Comparison of ENCODE assay signal across 9 cellular contexts in genomic region chr1:65524931-65525296, GRCh38.
A peak's percentile ranks its signal among the peaks of the same experiment; 100 is the strongest.
DNase-seq lines count a peak whose midpoint lies in the region; ATAC-seq and TF ChIP-seq lines count a peak whose summit lies in the region.
"Had no signal": no experiment of that assay in that cellular context is flagged by ENCODE, and none has a peak within 500 bp of the region (broad histone marks: within the 10 kb centered on the region; RNA-seq: fewer than 3 reads in every experiment).

No MANE protein-coding gene starts in this region.

- H3K9me3 Mint-ChIP-seq in chondrocyte (ENCODE audit: low read depth), result no peaks in the 10 kb centered on the region
- no peaks in the 10 kb centered on the region for H3K9me3 Mint-ChIP-seq in T-helper 2 cell treated with Interferon-gamma antibody and Interleukin-4, amounts not matched to agents 5 μg/mL and 100 μg/mL, for 36 hours

- peak overlapping the region; percentile 55 for H3K4me3 Mint-ChIP-seq in chondrocyte (ENCODE audit: unreplicated experiment)
- no peak overlapping the region for H3K4me3 Mint-ChIP-seq in T-helper 2 cell treated with Interferon-gamma antibody and Interleukin-4, amounts not matched to agents 5 μg/mL and 100 μg/mL, for 36 hours

- H3K27me3 Mint-ChIP-seq in chondrocyte (ENCODE audit: low read depth), result peaks cover 8% of the 10 kb centered on the region
- H3K27me3 Mint-ChIP-seq in T-helper 2 cell treated with Interferon-gamma antibody and Interleukin-4, amounts not matched to agents 5 μg/mL and 100 μg/mL, for 36 hours (ENCODE audit: low read depth), result peaks cover 41% of the 10 kb centered on the region

- intact Hi-C loops in lower leg skin (cut with DNase I; ENCODE audit: low total_unique reads), result no loop called here

- H3K36me3 ChIP-seq in subcutaneous abdominal adipose tissue (ENCODE audit: control insufficient read depth in 5 of 5, insufficient read depth in 5 of 5, low read length in 5 of 5), result no peaks in the 10 kb centered on the region

- no peak for TF ChIP-seq POLR2A in lower leg skin (IDR thresholded peaks at IDR 0.05)

- no peaks in the 10 kb centered on the region for H3K9me3 ChIP-seq in subcutaneous abdominal adipose tissue (ENCODE audit: control insufficient read depth in 5 of 5, low read length in 5 of 5)

- DNase-seq in NCI-H82 (lab: John Stamatoyannopoulos, UW) (peak; percentile 23), NCI-H82 treated with DMSO at 0.1 percent for 48 hours (lab: John Stamatoyannopoulos, UW; ENCODE audit: unreplicated experiment) (no peak), chondrocyte (ENCODE audit: low spot score) (no peak), lower leg skin (ENCODE audit: low spot score in 2 of 2) (no peak), islet precursor cell (no peak)
- no peak for DNase-seq in T-helper 2 cell treated with Interferon-gamma antibody and Interleukin-4, amounts not matched to agents 5 μg/mL and 100 μg/mL, for 36 hours (ENCODE audit: low spot score)
- DNase-seq: activated CD8-positive, alpha-beta memory T cell treated with anti-CD3 and anti-CD28 coated beads, Interleukin-2, amount 50 U/mL, for 48 hours had no signal

- no peak for ATAC-seq in HG03469 (IDR thresholded peaks at IDR 0.05; ENCODE audit: unreplicated experiment)

- H3K36me3 Mint-ChIP-seq in chondrocyte (ENCODE audit: low read depth), result no peaks in the 10 kb centered on the region
- H3K36me3 Mint-ChIP-seq in T-helper 2 cell treated with Interferon-gamma antibody and Interleukin-4, amounts not matched to agents 5 μg/mL and 100 μg/mL, for 36 hours (ENCODE audit: low read depth), result no peaks in the 10 kb centered on the region

- H3K27me3 ChIP-seq in subcutaneous abdominal adipose tissue (ENCODE audit: control insufficient read depth in 5 of 5, insufficient read depth in 4 of 5, low read length in 5 of 5), result peaks cover 0 to 7% (median 0%) of the 10 kb centered on the region in 5 donors

- TF ChIP-seq CTCF in chondrocyte (IDR thresholded peaks at IDR 0.05) (no peak), lower leg skin (IDR thresholded peaks at IDR 0.05) (no peak)

- H3K27ac ChIP-seq in subcutaneous abdominal adipose tissue (ENCODE audit: low read depth, low read length), result no peak overlapping the region

- H3K27ac Mint-ChIP-seq in chondrocyte (ENCODE audit: unreplicated experiment), result no peak overlapping the region
- H3K27ac Mint-ChIP-seq in T-helper 2 cell treated with Interferon-gamma antibody and Interleukin-4, amounts not matched to agents 5 μg/mL and 100 μg/mL, for 36 hours, result no peak overlapping the region

- H3K9ac ChIP-seq in subcutaneous abdominal adipose tissue (ENCODE audit: low read length in 5 of 5), result peak overlapping the region in 1 of 5 donors; percentile 11

- 33 to 38% methylated on average over 6 of the region's 6 CpGs for WGBS in lower leg skin, 2 donors

- H3K4me3 ChIP-seq in lower leg skin (ENCODE audit: low read depth, poor library complexity, severe bottlenecking) (peak overlapping the region; percentile 29), subcutaneous abdominal adipose tissue (ENCODE audit: low read depth in 1 of 5, low read length in 5 of 5) (peak overlapping the region; percentile 64 to 78 (median 71))

- peaks cover 29% of the 10 kb centered on the region for H3K4me1 Mint-ChIP-seq in chondrocyte (ENCODE audit: low read depth)
- H3K4me1 Mint-ChIP-seq in T-helper 2 cell treated with Interferon-gamma antibody and Interleukin-4, amounts not matched to agents 5 μg/mL and 100 μg/mL, for 36 hours (ENCODE audit: low read depth), result peaks cover 2% of the 10 kb centered on the region

- H3K4me1 ChIP-seq in subcutaneous abdominal adipose tissue (ENCODE audit: control insufficient read depth in 5 of 5, insufficient read depth in 5 of 5, low read length in 5 of 5), result peaks cover 0 to 24% (median 18%) of the 10 kb centered on the region in 5 donors
